ENCODE assay signal across 8 cellular contexts in the genomic region with DNA sequence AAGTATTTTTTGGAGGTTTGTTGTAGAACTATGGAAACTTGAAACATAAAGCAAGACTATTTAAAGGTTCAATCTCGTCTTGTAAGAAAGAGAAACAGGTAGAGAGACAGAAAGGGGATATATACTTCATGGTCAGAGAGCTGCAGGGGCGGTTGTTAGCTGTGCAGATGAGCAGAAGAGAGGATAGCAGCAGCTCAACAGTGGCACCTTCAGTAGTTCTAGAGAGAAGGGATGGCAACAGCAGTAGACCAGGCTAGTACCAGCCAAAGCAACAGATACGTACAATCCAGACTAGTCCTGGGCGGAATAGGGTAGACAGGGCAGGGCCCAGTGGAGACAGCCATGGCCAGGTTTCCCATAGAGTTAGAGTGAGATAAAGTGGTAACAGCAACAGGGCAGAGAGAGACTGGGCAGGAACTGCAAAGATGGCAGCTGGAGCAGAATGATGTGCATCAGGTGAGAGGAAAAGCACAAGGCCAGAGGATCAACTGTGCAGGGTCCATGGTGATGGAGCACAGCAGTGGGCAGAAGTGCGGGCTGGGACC.
A peak's percentile ranks its signal among the peaks of the same experiment; 100 is the strongest.
DNase-seq lines count a peak whose midpoint lies in the region; ATAC-seq, FAIRE-seq and TF ChIP-seq lines count a peak whose summit lies in the region.

No MANE protein-coding gene starts in this region.

- peak; percentile 85 for FAIRE-seq in H1 (lab: Jason Lieb, UNC)

- 0 out of 2 replicates have a peak, but pooled peaks cover 1% of the 10 kb centered on the region for H3K23me2 ChIP-seq in H1 (ENCODE audit: low read depth, low read length)

- H3K4me1 ChIP-seq in H1 (replicated peaks in 1 of 4; ENCODE audit: control insufficient read depth in 3 of 4, insufficient read depth in 4 of 4, low read length in 3 of 4), result peaks cover 0 to 6% (median 3%) of the 10 kb centered on the region in 4 experiments; a peak in 4 of 7 replicates

- H4K5ac ChIP-seq in H1 (ENCODE audit: insufficient read length, low read depth, low read length), result no peak overlapping the region

- CTCF ChIA-PET in H1 (lab: Charles Lee; ENCODE audit: partially characterized antibody), result interaction anchor here (0.6 to 5.8 kb wide), 18 partner anchors 12 to 398 kb away, joined by 3 to 92 read pairs (median 4); no protein-coding TSS in a partner anchor

- DNase-seq in GM12865 (ENCODE audit: low read depth) (peak; percentile 97), KBM-7 (peak; percentile 45), T1000 (lab: John Stamatoyannopoulos, UW) (peak; percentile 73), H1 (ENCODE audit: low read depth in 1 of 2, low spot score in 2 of 2) (peak; percentile 64 to 80), smooth muscle cell of the brain vasculature (ENCODE audit: low read depth, low spot score) (peak; percentile 33), HuH-7.5 (ENCODE audit: low spot score) (no peak), NCI-H2107 (lab: John Stamatoyannopoulos, UW) (no peak)

- TF ChIP-seq EP300 in H1 (IDR thresholded peaks at IDR 0.05; ENCODE audit: borderline replicate concordance in 1 of 2, low read depth in 2 of 2, low read length in 2 of 2), result 0 out of 3 replicates have a peak, but pooled peaks of 1 of the 2 experiments have one; percentile 58

- H2BK120ac ChIP-seq in H1 (replicated peaks; ENCODE audit: low read depth, low read length), result no peak overlapping the region

- peak overlapping the region in 1 of 2 experiments; percentile 32; a peak in 1 of 4 replicates for H3K4me2 ChIP-seq in H1 (ENCODE audit: insufficient read depth in 1 of 2, low read depth in 2 of 2, low read length in 2 of 2)

- peak; percentile 51 for TF ChIP-seq RAD21 in H1 (IDR thresholded peaks at IDR 0.05 in 1 of 2, conservative IDR thresholded peaks at IDR 0.05 in 1 of 2; ENCODE audit: low read depth in 2 of 2, low read length in 2 of 2)

- POLR2A ChIA-PET in H1 (lab: Charles Lee; ENCODE audit: partially characterized antibody), result interaction anchor here (0.6 to 4.2 kb wide), 94 partner anchors 9 to 767 kb away, joined by 3 to 65 read pairs (median 4); a partner anchor contains a TSS

- ATAC-seq in GM21825 (IDR thresholded peaks at IDR 0.05; ENCODE audit: unreplicated experiment), result peak; percentile 83

- no peaks in the 10 kb centered on the region for H3K9me3 ChIP-seq in H1 (ENCODE audit: insufficient read depth in 2 of 2, low read depth in 1 of 2, low read length in 1 of 2)

- H3K27ac ChIP-seq in H1 (ENCODE audit: low read depth, low read length), result no peak overlapping the region; the same call in 1 of the 2 replicates

- no peak overlapping the region for H3K23ac ChIP-seq in H1 (ENCODE audit: insufficient read length)

- H4K20me1 ChIP-seq in H1 (replicated peaks in 1 of 2; ENCODE audit: control insufficient read depth in 1 of 2, insufficient read depth in 2 of 2, low read length in 2 of 2), result no peaks in the 10 kb centered on the region

- H3K18ac ChIP-seq in H1 (ENCODE audit: extremely low read depth, low read length), result no peak overlapping the region

- H3K4me3 ChIP-seq in GM12865 (ENCODE audit: low read depth, low read length) (no peak overlapping the region; the same call in 1 of the 2 replicates), H1 (ENCODE audit: extremely low read depth in 1 of 4, insufficient read depth in 2 of 4, low read depth in 3 of 4, low read length in 4 of 4) (no peak overlapping the region)

- H3K9ac ChIP-seq in H1 (replicated peaks in 1 of 4; ENCODE audit: extremely low read depth in 1 of 4, low read depth in 3 of 4, low read length in 3 of 4), result no peak overlapping the region

- H4K91ac ChIP-seq in H1 (replicated peaks; ENCODE audit: insufficient read length, low read length), result no peak overlapping the region

- peak overlapping the region; percentile 18; the same call in 1 of the 2 replicates for H2AK5ac ChIP-seq in H1 (ENCODE audit: low read depth, low read length)

- no peak overlapping the region for H3K14ac ChIP-seq in H1 (ENCODE audit: insufficient read length)

- H2BK5ac ChIP-seq in H1 (ENCODE audit: low read depth, low read length), result peak overlapping the region; percentile 79; the same call in 1 of the 2 replicates

- in situ Hi-C loops in KBM-7 (cut with MboI; ENCODE audit: low pct_unique_long_range_greater_than_20kb, low sequenced_read_pairs), result no loop called here

- no peaks in the 10 kb centered on the region for H3K79me2 ChIP-seq in H1 (ENCODE audit: control insufficient read depth in 1 of 2, insufficient read depth in 2 of 2, low read length in 2 of 2)

- H3K79me1 ChIP-seq in H1 (ENCODE audit: low read depth, low read length), result no peaks in the 10 kb centered on the region

- H3K56ac ChIP-seq in H1 (replicated peaks; ENCODE audit: insufficient read length, low read depth, low read length), result no peak overlapping the region

- no peak overlapping the region for H2BK20ac ChIP-seq in H1 (ENCODE audit: low read length)

- WGBS in H1 (ENCODE audit: extremely low coverage in 1 of 2, insufficient coverage in 1 of 2, insufficient read length in 1 of 2, insufficient replicate concordance in 2 of 2, low coverage in 1 of 2, low lambda C conversion rate in 2 of 2, missing lambda C conversion rate in 1 of 2), 2 experiments, result 54% methylated on average over 5 of the region's 5 CpGs; no CpG with 5 or more reads in 1 of the 2 experiments

- no peak overlapping the region for H3K4ac ChIP-seq in H1 (replicated peaks; ENCODE audit: insufficient read length, low read depth, low read length)

- peak; percentile 99 for TF ChIP-seq POLR2A in H1 (IDR thresholded peaks at IDR 0.05; ENCODE audit: control extremely low read depth in 1 of 2, low read depth in 2 of 2, low read length in 2 of 2)

- no peaks in the 10 kb centered on the region for H3K36me3 ChIP-seq in H1 (ENCODE audit: control insufficient read depth in 2 of 4, insufficient read depth in 4 of 4, low read length in 3 of 4)

- peak; percentile 19 for TF ChIP-seq CTCF in GM12865 (IDR thresholded peaks at IDR 0.05; ENCODE audit: insufficient read depth, low read depth, low read length, missing control alignments)
- peak in 2 of 3 experiments; percentile 10 to 20; a peak in 2 of 4 replicates for TF ChIP-seq CTCF in H1 (IDR thresholded peaks at IDR 0.05; ENCODE audit: control extremely low read depth in 1 of 3, insufficient read depth in 1 of 3, low read depth in 1 of 3, low read length in 3 of 3)

- H3K27me3 ChIP-seq in H1 (replicated peaks in 1 of 4; ENCODE audit: control insufficient read depth in 3 of 4, extremely low read depth in 1 of 4, insufficient read depth in 3 of 4, low read length in 3 of 4), result no peaks in the 10 kb centered on the region

- no peak overlapping the region for H2BK15ac ChIP-seq in H1 (ENCODE audit: low read length)

- H2BK12ac ChIP-seq in H1 (ENCODE audit: low read depth, low read length), result no peak overlapping the region

- H2AFZ ChIP-seq in H1 (ENCODE audit: low read length), result no peak overlapping the region

- H4K8ac ChIP-seq in H1 (ENCODE audit: extremely low read depth, insufficient read depth, low read length), result no peak overlapping the region

TF ChIP-seq in H1, 55 proteins besides CTCF, POLR2A, EP300 and RAD21 (continues in another document):
- TF ChIP-seq CEBPB (IDR thresholded peaks at IDR 0.05; ENCODE audit: low read depth, low read length) (peak; percentile 30; the same call in 1 of the 2 replicates), HDAC2 (IDR thresholded peaks at IDR 0.05; ENCODE audit: borderline replicate concordance in 1 of 2, low read depth in 2 of 2, low read length in 2 of 2) (peak; percentile 38 to 65; a peak in 2 of 4 replicates), SIN3A (conservative IDR thresholded peaks at IDR 0.05 in 1 of 2, IDR thresholded peaks at IDR 0.05 in 1 of 2; ENCODE audit: low read depth in 1 of 2, low read length in 2 of 2) (no peak; a peak in 1 of 4 replicates), CTBP2 (IDR thresholded peaks at IDR 0.05; ENCODE audit: borderline replicate concordance, insufficient read depth, insufficient read length, low read length) (peak; percentile 65), JUN (IDR thresholded peaks at IDR 0.05; ENCODE audit: low read depth, low read length) (no peak), EGR1 (IDR thresholded peaks at IDR 0.05; ENCODE audit: borderline replicate concordance, low read depth, low read length) (no peak; the same call in none of the 2 replicates), BRCA1 (IDR thresholded peaks at IDR 0.05; ENCODE audit: low read depth, low read length) (0 out of 2 replicates have a peak, but pooled peaks have one; percentile 41), CBX8 (IDR thresholded peaks at IDR 0.05; ENCODE audit: borderline replicate concordance, low read depth, low read length) (no peak), JUND (IDR thresholded peaks at IDR 0.05; ENCODE audit: low read length) (no peak), BACH1 (IDR thresholded peaks at IDR 0.05; ENCODE audit: low read length) (no peak), YY1 (IDR thresholded peaks at IDR 0.05; ENCODE audit: low read depth, low read length) (peak; percentile 86), CREB1 (IDR thresholded peaks at IDR 0.05) (peak; percentile 26; the same call in 1 of the 2 replicates), NRF1 (IDR thresholded peaks at IDR 0.05; ENCODE audit: low read depth, low read length) (peak; percentile 50), TCF12 (IDR thresholded peaks at IDR 0.05; ENCODE audit: low read depth, low read length) (no peak), TAF7 (optimal IDR thresholded peaks at IDR 0.05; ENCODE audit: borderline replicate concordance, low read depth, low read length) (peak; percentile 100), POU5F1 (IDR thresholded peaks at IDR 0.05; ENCODE audit: low read depth, low read length) (peak; percentile 65; the same call in 1 of the 2 replicates)
- TF ChIP-seq, protein P1, sequence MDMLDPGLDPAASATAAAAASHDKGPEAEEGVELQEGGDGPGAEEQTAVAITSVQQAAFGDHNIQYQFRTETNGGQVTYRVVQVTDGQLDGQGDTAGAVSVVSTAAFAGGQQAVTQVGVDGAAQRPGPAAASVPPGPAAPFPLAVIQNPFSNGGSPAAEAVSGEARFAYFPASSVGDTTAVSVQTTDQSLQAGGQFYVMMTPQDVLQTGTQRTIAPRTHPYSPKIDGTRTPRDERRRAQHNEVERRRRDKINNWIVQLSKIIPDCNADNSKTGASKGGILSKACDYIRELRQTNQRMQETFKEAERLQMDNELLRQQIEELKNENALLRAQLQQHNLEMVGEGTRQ (IDR thresholded peaks at IDR 0.05; ENCODE audit: low read length), result peak; percentile 27; the same call in 1 of the 2 replicates
- TF ChIP-seq, protein P2, sequence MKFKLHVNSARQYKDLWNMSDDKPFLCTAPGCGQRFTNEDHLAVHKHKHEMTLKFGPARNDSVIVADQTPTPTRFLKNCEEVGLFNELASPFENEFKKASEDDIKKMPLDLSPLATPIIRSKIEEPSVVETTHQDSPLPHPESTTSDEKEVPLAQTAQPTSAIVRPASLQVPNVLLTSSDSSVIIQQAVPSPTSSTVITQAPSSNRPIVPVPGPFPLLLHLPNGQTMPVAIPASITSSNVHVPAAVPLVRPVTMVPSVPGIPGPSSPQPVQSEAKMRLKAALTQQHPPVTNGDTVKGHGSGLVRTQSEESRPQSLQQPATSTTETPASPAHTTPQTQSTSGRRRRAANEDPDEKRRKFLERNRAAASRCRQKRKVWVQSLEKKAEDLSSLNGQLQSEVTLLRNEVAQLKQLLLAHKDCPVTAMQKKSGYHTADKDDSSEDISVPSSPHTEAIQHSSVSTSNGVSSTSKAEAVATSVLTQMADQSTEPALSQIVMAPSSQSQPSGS (IDR thresholded peaks at IDR 0.05; ENCODE audit: low read length), result peak; percentile 93

Comparison
In these comparisons a context has a peak if more than half of its experiments do, and no peak if none do; other contexts are left out.
1. DNase-seq: peak in GM12865 (single experiment), KBM-7 (single experiment), T1000 (single experiment), H1 (2 of 2) and smooth muscle cell of the brain vasculature (single experiment); none in HuH-7.5 (single experiment) and NCI-H2107 (single experiment).